ENCODE assay signal across 1 cellular context in the genomic region with DNA sequence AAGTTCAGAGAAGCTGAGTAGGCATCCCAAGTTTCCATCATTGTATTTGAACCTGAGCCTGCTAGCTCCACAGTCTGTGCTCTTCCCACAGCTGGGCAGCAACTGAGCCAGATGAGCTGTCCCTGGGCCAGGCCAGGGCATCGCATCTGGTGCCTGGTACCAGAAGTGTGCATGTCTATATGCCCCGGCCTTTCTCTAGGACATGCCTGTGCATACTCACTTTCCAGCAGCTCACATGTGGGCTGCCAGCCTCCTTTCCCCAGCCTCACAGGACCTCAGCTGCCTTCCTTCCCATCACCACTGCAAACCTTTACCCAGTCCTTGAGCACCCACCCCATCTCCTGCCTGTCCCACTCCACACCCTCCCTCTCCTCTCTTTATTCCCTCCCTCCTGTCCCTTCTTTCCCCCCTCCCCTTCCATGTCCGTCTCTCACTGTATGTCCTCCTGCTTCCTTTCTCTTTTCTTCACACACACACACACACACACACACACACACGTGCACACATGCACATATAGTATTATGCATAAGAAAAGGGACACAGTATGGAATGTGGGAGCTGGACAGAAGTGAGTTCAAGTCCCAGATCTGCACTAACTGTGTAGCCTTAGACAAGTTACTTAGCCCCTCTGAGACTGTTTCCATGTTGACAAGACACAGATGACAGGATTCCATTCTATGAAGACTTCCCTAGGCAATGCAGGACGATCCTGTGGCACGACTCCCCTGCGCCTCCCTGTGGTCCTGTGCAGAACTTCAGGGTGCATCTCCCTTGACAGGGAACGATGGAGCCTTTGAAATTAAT.
TF ChIP-seq lines count a peak whose summit lies in the region.

No MANE protein-coding gene starts in this region.

TF ChIP-seq in IMR-90, 13 proteins besides CTCF, POLR2A, EP300 and RAD21 (continued from another document):
- TF ChIP-seq, protein P1, sequence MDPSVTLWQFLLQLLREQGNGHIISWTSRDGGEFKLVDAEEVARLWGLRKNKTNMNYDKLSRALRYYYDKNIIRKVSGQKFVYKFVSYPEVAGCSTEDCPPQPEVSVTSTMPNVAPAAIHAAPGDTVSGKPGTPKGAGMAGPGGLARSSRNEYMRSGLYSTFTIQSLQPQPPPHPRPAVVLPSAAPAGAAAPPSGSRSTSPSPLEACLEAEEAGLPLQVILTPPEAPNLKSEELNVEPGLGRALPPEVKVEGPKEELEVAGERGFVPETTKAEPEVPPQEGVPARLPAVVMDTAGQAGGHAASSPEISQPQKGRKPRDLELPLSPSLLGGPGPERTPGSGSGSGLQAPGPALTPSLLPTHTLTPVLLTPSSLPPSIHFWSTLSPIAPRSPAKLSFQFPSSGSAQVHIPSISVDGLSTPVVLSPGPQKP (IDR thresholded peaks at IDR 0.05; ENCODE audit: borderline replicate concordance, low read depth, low read length): no peak
- no peak for TF ChIP-seq MAFK (IDR thresholded peaks at IDR 0.05; ENCODE audit: low read depth, low read length)
